8 cellular contexts compared by ENCODE assay signal in genomic region chr6:41545703-41546474, GRCh38. TPM values are rescaled to one million over a fixed set of nuclear protein-coding genes. Genes with fewer than 3 reads are reported as not detected.
A peak's percentile ranks its signal among the peaks of the same experiment; 100 is the strongest.
DNase-seq lines count a peak whose midpoint lies in the region; ATAC-seq and TF ChIP-seq lines count a peak whose summit lies in the region.

Gene FOXP4, plus strand, starts transcription at chr6:41546381. Its CDS starts 19,380 bp downstream, at chr6:41565761.

- no peak within 1 kb of the TSS for H3K27ac ChIP-seq in GM23338 (ENCODE audit: low read depth)

- peak within 1 kb of the TSS; percentile 100 for H3K4me2 ChIP-seq in GM23338

- H3K4me1 ChIP-seq in GM23338 (ENCODE audit: insufficient read depth) = peaks cover 32% of the 10 kb centered on the region

- peak within 1 kb of the TSS; percentile 96 for H2AFZ ChIP-seq in GM23338

- TF ChIP-seq CTCF in GM23338 (conservative IDR thresholded peaks at IDR 0.05; ENCODE audit: low read depth in 2 of 2) (no peak), fibroblast of pulmonary artery (IDR thresholded peaks at IDR 0.05; ENCODE audit: low read length, missing control alignments) (no peak), nephron (IDR thresholded peaks at IDR 0.05; ENCODE audit: unreplicated experiment in 3 of 3) (no peak)

- H3K27me3 ChIP-seq in GM23338 (ENCODE audit: insufficient read depth) = peaks cover 82% of the 10 kb centered on the region

- peak; percentile 98 for DNase-seq in Daoy (ENCODE audit: low read depth)
- DNase-seq in GM23338 (ENCODE audit: low spot score) = peak; percentile 98
- DNase-seq in LHCN-M2 (ENCODE audit: low read depth) = peak; percentile 90
- peak; percentile 95 for DNase-seq in RPMI8226
- peak; percentile 96 for DNase-seq in fibroblast of pulmonary artery (ENCODE audit: low read depth)
- DNase-seq in stimulated activated naive CD8-positive, alpha-beta T cell treated with anti-CD3 and anti-CD28 coated beads, Interleukin-15, Interleukin-2, amounts not matched to agents 100 U/mL and 50 U/mL, for 24 hours = peak; percentile 84

- peaks cover 10% of the 10 kb centered on the region for H3K36me3 Mint-ChIP-seq in GM23338 (ENCODE audit: low read depth)
- H3K36me3 Mint-ChIP-seq in activated T-helper 17 cell treated with anti-CD3 and anti-CD28 coated beads, Interleukin-2, amount 50 U/mL, for 72 hours (ENCODE audit: low read depth) = peaks cover 12% of the 10 kb centered on the region
- H3K36me3 Mint-ChIP-seq in nephron (ENCODE audit: low read depth) = peaks cover 11% of the 10 kb centered on the region

- H3K4me3 Mint-ChIP-seq in GM23338 (peak within 1 kb of the TSS; percentile 94), nephron (peak within 1 kb of the TSS; percentile 97 to 98 (median 98))
- H3K4me3 Mint-ChIP-seq in activated T-helper 17 cell treated with anti-CD3 and anti-CD28 coated beads, Interleukin-2, amount 50 U/mL, for 72 hours = peak within 1 kb of the TSS; percentile 89

- H3K36me3 ChIP-seq in GM23338 (ENCODE audit: insufficient read depth) = no peaks in the 10 kb centered on the region

- H3K27ac Mint-ChIP-seq in GM23338 = no peak within 1 kb of the TSS
- H3K27ac Mint-ChIP-seq in activated T-helper 17 cell treated with anti-CD3 and anti-CD28 coated beads, Interleukin-2, amount 50 U/mL, for 72 hours = peak within 1 kb of the TSS; percentile 67
- peak within 1 kb of the TSS; percentile 68 to 94 (median 85) for H3K27ac Mint-ChIP-seq in nephron

- no peaks in the 10 kb centered on the region for H3K9me2 ChIP-seq in GM23338 (ENCODE audit: insufficient read depth)

- peaks cover 61% of the 10 kb centered on the region for H3K27me3 Mint-ChIP-seq in GM23338 (ENCODE audit: insufficient read depth, low read depth, poor library complexity)
- no peaks in the 10 kb centered on the region for H3K27me3 Mint-ChIP-seq in activated T-helper 17 cell treated with anti-CD3 and anti-CD28 coated beads, Interleukin-2, amount 50 U/mL, for 72 hours
- peaks cover 64% of the 10 kb centered on the region for H3K27me3 Mint-ChIP-seq in nephron (ENCODE audit: low read depth)

- no peaks in the 10 kb centered on the region; the same call in 2 of the 3 replicates for H3K9me3 Mint-ChIP-seq in GM23338
- no peaks in the 10 kb centered on the region for H3K9me3 Mint-ChIP-seq in activated T-helper 17 cell treated with anti-CD3 and anti-CD28 coated beads, Interleukin-2, amount 50 U/mL, for 72 hours
- H3K9me3 Mint-ChIP-seq in nephron = no peaks in the 10 kb centered on the region

- H3K4me3 ChIP-seq in GM23338 (peak within 1 kb of the TSS; percentile 92), fibroblast of pulmonary artery (replicated peaks; ENCODE audit: low read depth, low read length) (peak within 1 kb of the TSS; percentile 80)

- H3K79me2 ChIP-seq in GM23338 (replicated peaks; ENCODE audit: insufficient read depth) = peaks cover 35% of the 10 kb centered on the region

- peak; percentile 61 for ATAC-seq in GM23338
- ATAC-seq in activated T-helper 17 cell treated with anti-CD3 and anti-CD28 coated beads, Interleukin-2, amount 50 U/mL, for 72 hours (replicated peaks) = peak; percentile 87
- peak; percentile 83 for ATAC-seq in stimulated activated naive CD8-positive, alpha-beta T cell treated with anti-CD3 and anti-CD28 coated beads, Interleukin-15, Interleukin-2, amounts not matched to agents 100 U/mL and 50 U/mL, for 24 hours

- peaks cover 17% of the 10 kb centered on the region for H3F3A ChIP-seq in GM23338 (replicated peaks; ENCODE audit: low read depth)

- H3K4me1 Mint-ChIP-seq in GM23338 (peaks cover 46% of the 10 kb centered on the region), nephron (peaks cover 32% of the 10 kb centered on the region)
- H3K4me1 Mint-ChIP-seq in activated T-helper 17 cell treated with anti-CD3 and anti-CD28 coated beads, Interleukin-2, amount 50 U/mL, for 72 hours = peaks cover 12% of the 10 kb centered on the region

- H4K20me1 ChIP-seq in GM23338 (replicated peaks; ENCODE audit: insufficient read depth) = no peaks in the 10 kb centered on the region; the same call in none of the 2 replicates

TF ChIP-seq in GM23338, 12 proteins besides CTCF, POLR2A, EP300 and RAD21 (continues in another document):
- TF ChIP-seq JUNB (IDR thresholded peaks at IDR 0.05; ENCODE audit: unreplicated experiment) (no peak), ETS1 (IDR thresholded peaks at IDR 0.05) (0 out of 2 replicates have a peak, but pooled peaks have one; percentile 28), STAT1 (IDR thresholded peaks at IDR 0.05; ENCODE audit: unreplicated experiment) (no peak), ZNF331 (CRISPR knock-in tag; IDR thresholded peaks at IDR 0.05; ENCODE audit: low read depth) (no peak), EZH2 (IDR thresholded peaks at IDR 0.05; ENCODE audit: low read depth, unreplicated experiment) (peak; percentile 62), ZNF462 (CRISPR knock-in tag; IDR thresholded peaks at IDR 0.05) (no peak), EZH2phosphoT487 (IDR thresholded peaks at IDR 0.05; ENCODE audit: unreplicated experiment) (no peak), CREB1 (CRISPR knock-in tag; IDR thresholded peaks at IDR 0.05; ENCODE audit: low read depth) (no peak), POLR2AphosphoS5 (IDR thresholded peaks at IDR 0.05; ENCODE audit: low read depth) (no peak), ZNF114 (CRISPR knock-in tag; IDR thresholded peaks at IDR 0.05) (no peak)

RNA-seq across cellular contexts. Expression of gene FOXP4, which starts in this region (rescaled TPM):
- total RNA-seq in Daoy (2014; rRNA removed; shearing (Covaris generic)) = 3.0 and 3.7 TPM in 2 replicates
- 9.7 and 13.5 TPM in 2 replicates for total RNA-seq in GM23338 (2014; rRNA removed; shearing (Covaris generic))
- polyA plus RNA-seq in GM23338 (2016; fragmentation: Nextera tagmentation; extraction: Ambion mirVana) = 5.1 and 6.3 TPM in 2 replicates
- 4.2 and 4.6 TPM in 2 replicates for total RNA-seq in LHCN-M2 (2014; rRNA removed)
- polyA plus RNA-seq in LHCN-M2 (2012) = 9.0 TPM
- 10 to 100 TPM in 1 of 2 donors, 1 to 10 TPM in 1; 8.7 to 11.6 TPM for total RNA-seq in activated T-helper 17 cell treated with anti-CD3 and anti-CD28 coated beads, Interleukin-2, amount 50 U/mL, for 72 hours
